32 cellular contexts compared by ENCODE assay signal in the genomic region with DNA sequence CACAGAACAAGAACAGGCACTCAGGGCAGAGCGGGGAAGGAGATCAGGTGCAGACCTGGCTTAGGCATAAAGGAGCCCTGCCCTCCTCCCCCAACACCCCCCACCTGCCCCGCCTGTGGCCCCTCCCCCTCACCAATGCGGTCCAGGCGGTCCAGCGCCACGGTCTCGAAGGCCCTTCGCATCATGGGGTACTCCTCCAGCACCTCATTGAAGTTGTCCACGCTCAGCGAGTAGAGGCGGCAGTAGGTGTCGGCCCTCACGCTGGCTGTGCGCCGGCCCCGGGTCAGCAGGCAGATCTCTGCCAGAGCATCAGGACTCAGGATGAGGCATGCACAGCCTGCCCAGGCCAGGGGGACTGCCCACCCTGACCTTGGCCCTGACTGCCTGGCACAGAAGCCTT. TPM values are rescaled to one million over a fixed set of nuclear protein-coding genes. Genes with fewer than 3 reads are reported as not detected.
"Had no signal": no experiment of that assay in that cellular context is flagged by ENCODE, and none has a peak within 500 bp of the region (broad histone marks: within the 10 kb centered on the region; RNA-seq: fewer than 3 reads in every experiment).

No MANE protein-coding gene starts in this region.

- H3K9me3 ChIP-seq: esophagus muscularis mucosa, heart left ventricle, mucosa of descending colon, neutrophil, ovary, prostate gland, testis, transverse colon, uterus had no signal

- H3K27me3 ChIP-seq: ovary, testis, uterus had no signal

- H3K4me3 Mint-ChIP-seq: central memory CD8-positive, alpha-beta T cell; nephron; T-helper 17 cell had no signal

- H3K27ac ChIP-seq: esophagus muscularis mucosa, foreskin keratinocyte, heart left ventricle, neutrophil, ovary, prostate gland, testis, transverse colon, uterus, WERI-Rb-1 had no signal

- DNase-seq: activated CD4-positive, alpha-beta T cell treated with anti-CD3 and anti-CD28 coated beads for 48 hours; activated CD4-positive, alpha-beta T cell treated with anti-CD3 and anti-CD28 coated beads, Interleukin-2, amount 50 U/mL, for 48 hours; activated CD8-positive, alpha-beta memory T cell treated with anti-CD3 and anti-CD28 coated beads for 24 hours; activated gamma-delta T cell; activated naive CD4-positive, alpha-beta T cell treated with anti-CD3 and anti-CD28 coated beads, Interleukin-2, amount 50 U/mL, for 16 hours; amygdala; dermis blood vessel endothelial cell; effector CD4-positive, alpha-beta T cell; foreskin keratinocyte; kidney glomerular epithelial cell; mesendoderm; mucosa of descending colon; retina; stimulated activated CD4-positive, alpha-beta T cell treated with anti-CD3 and anti-CD28 coated beads, Interleukin-2, amount 100 ng/mL, for 48 hours; stimulated activated naive CD4-positive, alpha-beta T cell treated with Interleukin-2 at 50 U/mL for 16 hours; T-helper 17 cell; T1000; testis; transverse colon; uterus; WERI-Rb-1 had no signal

- ATAC-seq: activated CD4-positive, CD25-positive, alpha-beta regulatory T cell treated with anti-CD3 and anti-CD28 coated beads, Interleukin-2, amount 50 U/mL, for 24 hours; foreskin keratinocyte; left lobe of liver; mucosa of descending colon; T-helper 17 cell had no signal

- H3K9me3 Mint-ChIP-seq: central memory CD8-positive, alpha-beta T cell; nephron had no signal

- H3K4me3 ChIP-seq: esophagus muscularis mucosa, heart left ventricle, lung, mucosa of descending colon, ovary, prostate gland, testis, transverse colon, uterus had no signal

- H3K4me1 Mint-ChIP-seq: central memory CD8-positive, alpha-beta T cell had no signal

- H3K27ac Mint-ChIP-seq: nephron, T-helper 17 cell had no signal

- H3K36me3 ChIP-seq: neutrophil, ovary, prostate gland, transverse colon, uterus, WERI-Rb-1 had no signal

- H3K4me1 ChIP-seq: esophagus muscularis mucosa, foreskin keratinocyte, prostate gland, testis, transverse colon, uterus had no signal

RNA-seq across cellular contexts. Expression of a gene that starts 44.8 kb away (rescaled TPM):
- total RNA-seq: dermis blood vessel endothelial cell, left lobe of liver, myocyte, ovary, T-helper 17 cell had no signal
- polyA plus RNA-seq: foreskin keratinocyte had no signal
